Comparison of ENCODE assay signal across 1 cellular context in genomic region chr5:57173318-57174127, GRCh38.
A peak's percentile ranks its signal among the peaks of the same experiment; 100 is the strongest.
TF ChIP-seq lines count a peak whose summit lies in the region.

Gene GPBP1, plus strand, starts transcription at chr5:57174059. Its CDS starts 40,072 bp downstream, at chr5:57214131.

TF ChIP-seq in K562, 482 proteins besides CTCF, POLR2A, EP300 and RAD21 (continued from another document and continues in another):
- no peak for TF ChIP-seq ZNF184 (CRISPR knock-in tag; IDR thresholded peaks at IDR 0.05)
- no peak for TF ChIP-seq RBFOX2 (IDR thresholded peaks at IDR 0.05; ENCODE audit: low read depth, low read length)
- no peak for TF ChIP-seq NFYB (IDR thresholded peaks at IDR 0.05; ENCODE audit: extremely low read depth, insufficient read length)
- TF ChIP-seq CBFA2T3 (IDR thresholded peaks at IDR 0.05) = 0 out of 2 replicates have a peak, but pooled peaks have one; percentile 11
- TF ChIP-seq TCFL5 (CRISPR knock-in tag; conservative IDR thresholded peaks at IDR 0.05) = no peak
- peak in 1 of 3 experiments; percentile 76; a peak in 3 of 6 replicates for TF ChIP-seq ZBTB11 (CRISPR knock-in tag; IDR thresholded peaks at IDR 0.05)
- TF ChIP-seq HIVEP1 (CRISPR knock-in tag; IDR thresholded peaks at IDR 0.05) = peak; percentile 98
- no peak for TF ChIP-seq FOS (IDR thresholded peaks at IDR 0.05; ENCODE audit: extremely low read depth, insufficient read length)
- TF ChIP-seq MYNN (IDR thresholded peaks at IDR 0.05) = peak; percentile 77
- no peak for TF ChIP-seq MYNN (CRISPR knock-in tag; IDR thresholded peaks at IDR 0.05)
- no peak for TF ChIP-seq PCBP2 (IDR thresholded peaks at IDR 0.05; ENCODE audit: low read depth, low read length, poor library complexity, severe bottlenecking)
- peak; percentile 78 to 90 for TF ChIP-seq MNT (conservative IDR thresholded peaks at IDR 0.05)
- TF ChIP-seq ZSCAN32 (CRISPR knock-in tag; IDR thresholded peaks at IDR 0.05) = no peak
- no peak for TF ChIP-seq ETS2 (tag; IDR thresholded peaks at IDR 0.05; ENCODE audit: borderline replicate concordance, poor library complexity, severe bottlenecking)
- no peak for TF ChIP-seq PYGO2 (tag; IDR thresholded peaks at IDR 0.05)
- TF ChIP-seq ZC3H8 (IDR thresholded peaks at IDR 0.05) = no peak
- no peak for TF ChIP-seq CBX2 (IDR thresholded peaks at IDR 0.05; ENCODE audit: insufficient read depth, low read length, poor library complexity, severe bottlenecking)
- TF ChIP-seq ATF6 (CRISPR knock-in tag; IDR thresholded peaks at IDR 0.05) = no peak
- TF ChIP-seq IFI16 (CRISPR knock-in tag; IDR thresholded peaks at IDR 0.05) = no peak
- no peak for TF ChIP-seq CSDE1 (IDR thresholded peaks at IDR 0.05)
- no peak; the same call in 1 of the 2 replicates for TF ChIP-seq EP400 (IDR thresholded peaks at IDR 0.05)
- TF ChIP-seq AFF1 (IDR thresholded peaks at IDR 0.05; ENCODE audit: low read depth in 1 of 2, partially characterized antibody in 2 of 2) = no peak
- peak; percentile 83 for TF ChIP-seq ELF1 (tag; IDR thresholded peaks at IDR 0.05)
- no peak for TF ChIP-seq ZNF507 (tag; conservative IDR thresholded peaks at IDR 0.05)
- no peak for TF ChIP-seq ZNF644 (tag; IDR thresholded peaks at IDR 0.05; ENCODE audit: low read depth)
- TF ChIP-seq ZNF311 (CRISPR knock-in tag; IDR thresholded peaks at IDR 0.05) = no peak
- no peak for TF ChIP-seq HDAC6 (IDR thresholded peaks at IDR 0.05; ENCODE audit: low read depth, low read length)
- TF ChIP-seq BRF1 (IDR thresholded peaks at IDR 0.05; ENCODE audit: borderline replicate concordance, extremely low read depth, insufficient read length) = no peak
- TF ChIP-seq GATAD2B (IDR thresholded peaks at IDR 0.05; ENCODE audit: borderline replicate concordance) = no peak
- no peak for TF ChIP-seq ZNF316 (IDR thresholded peaks at IDR 0.05)
- no peak for TF ChIP-seq CHD7 (IDR thresholded peaks at IDR 0.05; ENCODE audit: low read depth, low read length)
- no peak for TF ChIP-seq MTF1 (CRISPR knock-in tag; IDR thresholded peaks at IDR 0.05; ENCODE audit: borderline replicate concordance)
- TF ChIP-seq CREB1 (IDR thresholded peaks at IDR 0.05) = peak; percentile 87
- peak; percentile 77 for TF ChIP-seq CREB1 (CRISPR knock-in tag; IDR thresholded peaks at IDR 0.05)
- no peak for TF ChIP-seq MXD1 (CRISPR knock-in tag; IDR thresholded peaks at IDR 0.05; ENCODE audit: borderline replicate concordance, poor library complexity, severe bottlenecking)
- TF ChIP-seq LCOR (CRISPR knock-in tag; IDR thresholded peaks at IDR 0.05) = peak; percentile 72
- TF ChIP-seq CTBP1 (IDR thresholded peaks at IDR 0.05; ENCODE audit: borderline replicate concordance) = peak; percentile 53
- TF ChIP-seq CBX8 (IDR thresholded peaks at IDR 0.05; ENCODE audit: borderline replicate concordance, extremely low read depth, low read depth, low read length, poor library complexity, severe bottlenecking) = no peak
- TF ChIP-seq TARDBP (IDR thresholded peaks at IDR 0.05) = no peak
